15 cellular contexts compared by ENCODE assay signal in genomic region chr7:101696-102376, GRCh38.
DNase-seq lines count a peak whose midpoint lies in the region; ATAC-seq and TF ChIP-seq lines count a peak whose summit lies in the region.
"Had no signal": no experiment of that assay in that cellular context is flagged by ENCODE, and none has a peak within 500 bp of the region (broad histone marks: within the 10 kb centered on the region; RNA-seq: fewer than 3 reads in every experiment).

No MANE protein-coding gene starts in this region.

- no peak overlapping the region for H3K4me3 Mint-ChIP-seq in activated CD8-positive, alpha-beta memory T cell treated with anti-CD3 and anti-CD28 coated beads, Interleukin-2, amount 10 ng/mL, durations not matched to agents 7 days and 5 days

- no peak for DNase-seq in activated CD8-positive, alpha-beta memory T cell treated with anti-CD3 and anti-CD28 coated beads, Interleukin-2, amount 10 ng/mL, durations not matched to agents 7 days and 5 days
- no peak for DNase-seq in activated CD8-positive, alpha-beta memory T cell treated with anti-CD3 and anti-CD28 coated beads, Interleukin-2, amount 50 U/mL, for 4 hours
- DNase-seq in T1000 (lab: John Stamatoyannopoulos, UW) (peak; percentile 55), foreskin keratinocyte (peak; percentile 55 to 72), G401 (ENCODE audit: low spot score) (no peak), KBM-7 (no peak), NCI-H128 (lab: John Stamatoyannopoulos, UW; ENCODE audit: unreplicated experiment) (no peak)
- DNase-seq: AML-193; gastrocnemius medialis; midbrain; NCI-H524; sigmoid colon; stimulated activated CD8-positive, alpha-beta memory T cell treated with anti-CD3 and anti-CD28 coated beads, Interleukin-4, amount 100 ng/mL, for 48 hours had no signal

- H3K27me3 Mint-ChIP-seq in activated CD8-positive, alpha-beta memory T cell treated with anti-CD3 and anti-CD28 coated beads, Interleukin-2, amount 10 ng/mL, durations not matched to agents 7 days and 5 days: peaks cover 18% of the 10 kb centered on the region

- H3K27me3 ChIP-seq in foreskin keratinocyte: no peaks in the 10 kb centered on the region
- H3K27me3 ChIP-seq: gastrocnemius medialis, sigmoid colon had no signal

- no peak overlapping the region for H3K27ac ChIP-seq in foreskin keratinocyte
- H3K27ac ChIP-seq: gastrocnemius medialis, sigmoid colon had no signal

- H3K9me3 Mint-ChIP-seq in activated CD8-positive, alpha-beta memory T cell treated with anti-CD3 and anti-CD28 coated beads, Interleukin-2, amount 10 ng/mL, durations not matched to agents 7 days and 5 days (ENCODE audit: low read depth): peaks cover 7% of the 10 kb centered on the region

- ATAC-seq in activated CD8-positive, alpha-beta memory T cell treated with anti-CD3 and anti-CD28 coated beads, Interleukin-2, amount 10 ng/mL, durations not matched to agents 7 days and 5 days: no peak
- ATAC-seq in foreskin keratinocyte (peak; percentile 57), HG03159 (IDR thresholded peaks at IDR 0.05; ENCODE audit: unreplicated experiment) (no peak)
- ATAC-seq: gastrocnemius medialis, K562 had no signal

- CTCF ChIA-PET in activated CD8-positive, alpha-beta memory T cell treated with anti-CD3 and anti-CD28 coated beads, Interleukin-2, amount 10 ng/mL, durations not matched to agents 7 days and 5 days (lab: Charles Lee): no interaction called here

- in situ Hi-C loops in G401 (cut with HindIII; ENCODE audit: low sequenced_read_pairs): no loop called here
- in situ Hi-C loops in KBM-7 (cut with MboI; ENCODE audit: low pct_unique_long_range_greater_than_20kb, low sequenced_read_pairs): no loop called here

- peaks cover 22% of the 10 kb centered on the region for H3K4me1 ChIP-seq in foreskin keratinocyte
- H3K4me1 ChIP-seq: gastrocnemius medialis, sigmoid colon had no signal

- H3K36me3 Mint-ChIP-seq in activated CD8-positive, alpha-beta memory T cell treated with anti-CD3 and anti-CD28 coated beads, Interleukin-2, amount 10 ng/mL, durations not matched to agents 7 days and 5 days: no peaks in the 10 kb centered on the region

- H3K27ac Mint-ChIP-seq in activated CD8-positive, alpha-beta memory T cell treated with anti-CD3 and anti-CD28 coated beads, Interleukin-2, amount 10 ng/mL, durations not matched to agents 7 days and 5 days: peak overlapping the region; percentile 80

- no peak for TF ChIP-seq CTCF in foreskin keratinocyte (conservative IDR thresholded peaks at IDR 0.05)

- H3K4me1 Mint-ChIP-seq in activated CD8-positive, alpha-beta memory T cell treated with anti-CD3 and anti-CD28 coated beads, Interleukin-2, amount 10 ng/mL, durations not matched to agents 7 days and 5 days: peaks cover 26% of the 10 kb centered on the region

Comparison
In these comparisons a context has a peak if more than half of its experiments do, and no peak if none do; other contexts are left out.
1. DNase-seq: peak in T1000 (single experiment) and foreskin keratinocyte (2 of 2); none in activated CD8-positive, alpha-beta memory T cell treated with anti-CD3 and anti-CD28 coated beads, Interleukin-2, amount 10 ng/mL, durations not matched to agents 7 days and 5 days (single experiment), activated CD8-positive, alpha-beta memory T cell treated with anti-CD3 and anti-CD28 coated beads, Interleukin-2, amount 50 U/mL, for 4 hours (single experiment), G401 (single experiment), KBM-7 (single experiment) and NCI-H128 (single experiment).